ENCODE assay signal across 23 cellular contexts in the genomic region with DNA sequence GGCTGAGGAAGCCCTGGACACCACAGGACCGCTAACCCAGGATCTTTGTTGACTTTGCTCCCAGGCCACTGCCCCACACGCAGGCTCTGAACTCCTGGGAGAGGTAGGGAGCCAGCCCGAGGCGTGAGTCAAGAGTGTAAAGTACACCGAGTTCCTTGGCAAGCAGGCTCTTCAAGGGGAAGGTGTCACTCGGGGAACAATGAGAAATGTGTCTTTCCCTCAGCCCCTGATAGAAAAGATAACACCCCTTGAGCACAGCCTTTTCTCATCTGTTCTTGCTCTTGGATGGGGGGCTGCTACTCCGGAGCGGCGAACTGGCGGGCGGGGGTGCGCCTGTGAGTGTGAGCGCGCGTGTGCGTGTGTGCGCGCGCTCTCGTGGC. TPM values are rescaled to one million over a fixed set of nuclear protein-coding genes. Genes with fewer than 3 reads are reported as not detected.
DNase-seq lines count a peak whose midpoint lies in the region; ATAC-seq and TF ChIP-seq lines count a peak whose summit lies in the region.
"Had no signal": no experiment of that assay in that cellular context is flagged by ENCODE, and none has a peak within 500 bp of the region (broad histone marks: within the 10 kb centered on the region; RNA-seq: fewer than 3 reads in every experiment).

No MANE protein-coding gene starts in this region.

- intact Hi-C loops in left ventricle myocardium inferior (cut with micrococcal nuclease) = no loop called here
- intact Hi-C loops in heart right ventricle (cut with DNase I) = no loop called here

- ATAC-seq in heart right ventricle (no peak), esophagus mucosa (peak; percentile 71)

- H3K27ac Mint-ChIP-seq in nephron progenitor cell = no peak overlapping the region
- H3K27ac Mint-ChIP-seq: activated naive CD4-positive, alpha-beta T cell treated with anti-CD3 and anti-CD28 coated beads, Interleukin-2, amount 50 U/mL, for 24 hours; CD8-positive, alpha-beta memory T cell; T-helper 2 cell treated with Interferon-gamma antibody and Interleukin-4, amounts not matched to agents 5 μg/mL and 100 μg/mL, for 36 hours had no signal

- 2 to 5% methylated on average over 16 to 20 of the region's 20 CpGs for WGBS in heart right ventricle, 2 donors

- no peaks in the 10 kb centered on the region for H3K9me3 Mint-ChIP-seq in nephron progenitor cell
- H3K9me3 Mint-ChIP-seq: activated naive CD4-positive, alpha-beta T cell treated with anti-CD3 and anti-CD28 coated beads, Interleukin-2, amount 50 U/mL, for 24 hours; CD8-positive, alpha-beta memory T cell; T-helper 2 cell treated with Interferon-gamma antibody and Interleukin-4, amounts not matched to agents 5 μg/mL and 100 μg/mL, for 36 hours had no signal

- no peak for DNase-seq in left ventricle myocardium inferior
- DNase-seq in heart right ventricle = no peak
- peak; percentile 21 for DNase-seq in nephron progenitor cell
- no peak for DNase-seq in AML-193 (lab: John Stamatoyannopoulos, UW)
- DNase-seq in GM10266 (ENCODE audit: extremely low spot score) = no peak
- no peak for DNase-seq in COLO668 (lab: John Stamatoyannopoulos, UW; ENCODE audit: unreplicated experiment)
- no peak for DNase-seq in effector memory CD4-positive, alpha-beta T cell
- DNase-seq: activated CD4-positive, alpha-beta T cell treated with anti-CD3 and anti-CD28 coated beads for 4 hours; CD8-positive, alpha-beta memory T cell; effector CD4-positive, alpha-beta T cell; NCI-H1417; NCI-H345; occipital lobe; SHP77 treated with DMSO at 0.1 percent for 48 hours; stimulated activated CD4-positive, alpha-beta T cell treated with anti-CD3 and anti-CD28 coated beads, Interleukin-4, amount 100 ng/mL, for 4 hours had no signal

- H3K4me1 ChIP-seq in left ventricle myocardium inferior (peaks cover 9% of the 10 kb centered on the region), heart right ventricle (peaks cover 0 to 7% (median 0%) of the 10 kb centered on the region in 9 donors)
- no peaks in the 10 kb centered on the region for H3K4me1 ChIP-seq in effector memory CD4-positive, alpha-beta T cell (ENCODE audit: control insufficient read depth, insufficient read depth, low read length, poor library complexity, severe bottlenecking)

- no peak for TF ChIP-seq CTCF in left ventricle myocardium inferior (IDR thresholded peaks at IDR 0.05; ENCODE audit: borderline replicate concordance)
- TF ChIP-seq CTCF in heart right ventricle (IDR thresholded peaks at IDR 0.05) = no peak
- TF ChIP-seq CTCF in nephron progenitor cell (IDR thresholded peaks at IDR 0.05) = no peak
- no peak for TF ChIP-seq CTCF in GM10266 (IDR thresholded peaks at IDR 0.05; ENCODE audit: control insufficient read depth, insufficient read depth, low read depth, missing control alignments)

- no peaks in the 10 kb centered on the region for H3K36me3 Mint-ChIP-seq in nephron progenitor cell (ENCODE audit: low read depth)
- H3K36me3 Mint-ChIP-seq: activated naive CD4-positive, alpha-beta T cell treated with anti-CD3 and anti-CD28 coated beads, Interleukin-2, amount 50 U/mL, for 24 hours; CD8-positive, alpha-beta memory T cell had no signal

- H3K27me3 ChIP-seq in left ventricle myocardium inferior (ENCODE audit: low read depth) = peaks cover 100% of the 10 kb centered on the region
- peaks cover 12 to 90% (median 79%) of the 10 kb centered on the region in 7 donors for H3K27me3 ChIP-seq in heart right ventricle
- peaks cover 8% of the 10 kb centered on the region for H3K27me3 ChIP-seq in effector memory CD4-positive, alpha-beta T cell (replicated peaks; ENCODE audit: control insufficient read depth, insufficient read depth, low read length, poor library complexity, severe bottlenecking)

- H3K4me3 Mint-ChIP-seq in nephron progenitor cell = peak overlapping the region; percentile 69
- H3K4me3 Mint-ChIP-seq: activated naive CD4-positive, alpha-beta T cell treated with anti-CD3 and anti-CD28 coated beads, Interleukin-2, amount 50 U/mL, for 24 hours; CD8-positive, alpha-beta memory T cell; T-helper 2 cell treated with Interferon-gamma antibody and Interleukin-4, amounts not matched to agents 5 μg/mL and 100 μg/mL, for 36 hours had no signal

- H3K27me3 Mint-ChIP-seq in nephron progenitor cell (ENCODE audit: low read depth, poor library complexity) = peaks cover 83% of the 10 kb centered on the region

- peaks cover 34% of the 10 kb centered on the region for H3K4me1 Mint-ChIP-seq in nephron progenitor cell
- H3K4me1 Mint-ChIP-seq: activated naive CD4-positive, alpha-beta T cell treated with anti-CD3 and anti-CD28 coated beads, Interleukin-2, amount 50 U/mL, for 24 hours had no signal

- no peaks in the 10 kb centered on the region for H3K36me3 ChIP-seq in left ventricle myocardium inferior
- H3K36me3 ChIP-seq in heart right ventricle = no peaks in the 10 kb centered on the region
- H3K36me3 ChIP-seq in effector memory CD4-positive, alpha-beta T cell (ENCODE audit: control insufficient read depth, insufficient read depth, low read length) = no peaks in the 10 kb centered on the region
- H3K36me3 ChIP-seq: tibial nerve had no signal

- H3K4me3 ChIP-seq in left ventricle myocardium inferior = peak overlapping the region; percentile 14
- H3K4me3 ChIP-seq in heart right ventricle = no peak overlapping the region
- no peak overlapping the region for H3K4me3 ChIP-seq in effector memory CD4-positive, alpha-beta T cell (ENCODE audit: insufficient read depth, low read depth, low read length, poor library complexity, severe bottlenecking)

- H3K9me3 ChIP-seq in left ventricle myocardium inferior (replicated peaks) = no peaks in the 10 kb centered on the region
- H3K9me3 ChIP-seq in heart right ventricle = no peaks in the 10 kb centered on the region
- H3K9me3 ChIP-seq in effector memory CD4-positive, alpha-beta T cell (ENCODE audit: control insufficient read depth, low read length) = no peaks in the 10 kb centered on the region
- H3K9me3 ChIP-seq: tibial nerve had no signal

- H3K27ac ChIP-seq in left ventricle myocardium inferior (replicated peaks) = no peak overlapping the region
- H3K27ac ChIP-seq in heart right ventricle = no peak overlapping the region
- H3K27ac ChIP-seq in effector memory CD4-positive, alpha-beta T cell (ENCODE audit: insufficient read depth, low read length, poor library complexity, severe bottlenecking) = no peak overlapping the region
- H3K27ac ChIP-seq: HL-60, KMS-11 had no signal

RNA-seq across cellular contexts. Expression of a gene that starts 0.5 kb away (rescaled TPM):
- total RNA-seq in left ventricle myocardium inferior (not detected), heart right ventricle (under 1 TPM in 1 of 10 donors, not detected in 9; 0.33 TPM), esophagus mucosa (5.9 TPM)
- polyA plus RNA-seq in heart right ventricle = under 1 TPM in 1 of 2 donors, not detected in 1; 0.07 TPM
- total RNA-seq: bronchial epithelial cell, fibroblast of villous mesenchyme had no signal
- polyA plus RNA-seq: CD8-positive, alpha-beta memory T cell had no signal
